In genomic region chr12:87020071-87020470, GRCh38 we compare ENCODE assay signal across 12 cellular contexts.
"Had no signal": no experiment of that assay in that cellular context is flagged by ENCODE, and none has a peak within 500 bp of the region (broad histone marks: within the 10 kb centered on the region; RNA-seq: fewer than 3 reads in every experiment).

No MANE protein-coding gene starts in this region.

- DNase-seq: activated CD4-positive, alpha-beta T cell treated with anti-CD3 and anti-CD28 coated beads for 1 hour; activated CD4-positive, alpha-beta T cell treated with anti-CD3 and anti-CD28 coated beads, Interleukin-2, amount 50 U/mL, for 4 hours; activated naive CD4-positive, alpha-beta T cell treated with Interleukin-2 at 50 U/mL for 16 hours; endodermal cell; erythroblast; hippocampal formation; left ventricle myocardium superior; mesenchymal stem cell; stimulated activated naive CD8-positive, alpha-beta T cell treated with anti-CD3 and anti-CD28 coated beads, Interleukin-15, Interleukin-2, amounts not matched to agents 100 U/mL and 50 U/mL, for 24 hours; upper lobe of left lung had no signal

- H3K27ac Mint-ChIP-seq: activated T-helper 17 cell treated with anti-CD3 and anti-CD28 coated beads, Interleukin-2, amount 50 U/mL, for 72 hours; endodermal cell; nephron had no signal

- H3K4me1 Mint-ChIP-seq: activated T-helper 17 cell treated with anti-CD3 and anti-CD28 coated beads, Interleukin-2, amount 50 U/mL, for 72 hours; endodermal cell; nephron had no signal

- H3K4me3 Mint-ChIP-seq: activated T-helper 17 cell treated with anti-CD3 and anti-CD28 coated beads, Interleukin-2, amount 50 U/mL, for 72 hours; endodermal cell; nephron had no signal

- H3K9me3 Mint-ChIP-seq: endodermal cell had no signal

- H3K27me3 Mint-ChIP-seq: activated T-helper 17 cell treated with anti-CD3 and anti-CD28 coated beads, Interleukin-2, amount 50 U/mL, for 72 hours had no signal

- H3K4me3 ChIP-seq: upper lobe of left lung had no signal
